10 cellular contexts compared by ENCODE assay signal in the genomic region with DNA sequence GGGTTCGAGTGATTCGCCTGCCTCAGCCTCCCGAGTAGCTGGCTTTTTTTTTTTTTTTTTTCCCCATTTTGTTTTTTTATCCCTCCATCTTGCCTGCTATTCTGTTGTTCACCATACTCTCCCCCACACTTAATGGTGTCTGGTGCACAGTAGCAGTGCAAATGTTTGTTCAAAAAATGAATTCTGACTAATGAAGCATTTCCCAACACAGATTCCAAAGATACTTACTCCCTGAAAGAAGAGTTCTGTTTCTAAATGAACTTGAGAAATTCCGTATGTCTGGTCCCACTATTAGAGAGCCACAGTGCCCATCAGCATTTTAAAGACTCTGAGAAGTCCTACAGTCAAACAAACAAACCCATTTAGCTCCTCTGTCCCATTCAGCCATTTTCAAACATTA. TPM values are rescaled to one million over a fixed set of nuclear protein-coding genes. Genes with fewer than 3 reads are reported as not detected.
DNase-seq lines count a peak whose midpoint lies in the region; ATAC-seq and TF ChIP-seq lines count a peak whose summit lies in the region.
"Had no signal": no experiment of that assay in that cellular context is flagged by ENCODE, and none has a peak within 500 bp of the region (broad histone marks: within the 10 kb centered on the region; RNA-seq: fewer than 3 reads in every experiment).

No MANE protein-coding gene starts in this region.

- TF ChIP-seq CTCF in fibroblast of lung (conservative IDR thresholded peaks at IDR 0.05 in 1 of 2, IDR thresholded peaks at IDR 0.05 in 1 of 2; ENCODE audit: low read depth in 1 of 2, low read length in 2 of 2) (no peak), spleen (IDR thresholded peaks at IDR 0.05 in 8 of 11, conservative IDR thresholded peaks at IDR 0.05 in 3 of 11) (no peak)

- peak overlapping the region; percentile 11; the same call in 1 of the 2 replicates for H3K4me3 ChIP-seq in GM23248
- H3K4me3 ChIP-seq in fibroblast of lung (replicated peaks in 1 of 4; ENCODE audit: control extremely low read depth in 1 of 4, insufficient read depth in 1 of 4, low read depth in 3 of 4, low read length in 4 of 4): no peak overlapping the region
- H3K4me3 ChIP-seq in spleen: peak overlapping the region in 1 of 8 donors; percentile 33

- H3K4me1 ChIP-seq in GM23248 (ENCODE audit: insufficient read depth) (peaks cover 58% of the 10 kb centered on the region), fibroblast of lung (ENCODE audit: control insufficient read depth, extremely low read depth, insufficient read depth, low read length) (peaks cover 12% of the 10 kb centered on the region), spleen (peaks cover 61 to 89% (median 83%) of the 10 kb centered on the region in 6 donors)

- H3K9me3 ChIP-seq in GM23248 (ENCODE audit: low read depth) (no peaks in the 10 kb centered on the region), T-helper 17 cell (ENCODE audit: control insufficient read depth, low read length, poor library complexity, severe bottlenecking) (no peaks in the 10 kb centered on the region), fibroblast of lung (ENCODE audit: control insufficient read depth, insufficient read depth, low read depth, low read length) (no peaks in the 10 kb centered on the region), spleen (no peaks in the 10 kb centered on the region)

- 8 to 60% methylated on average over 1 to 4 of the region's 4 CpGs for WGBS in GM23248 (ENCODE audit: low coverage in 1 of 2, low lambda C conversion rate in 2 of 2, missing lambda C conversion rate in 2 of 2), 2 experiments
- 67 to 85% (median 76%) methylated on average over 4 of the region's 4 CpGs for WGBS in spleen, 5 donors

- H3K79me2 ChIP-seq in GM23248 (ENCODE audit: insufficient read depth) (peaks cover 86% of the 10 kb centered on the region), fibroblast of lung (ENCODE audit: control insufficient read depth, insufficient read depth, low read length) (peaks cover 37% of the 10 kb centered on the region)

- H3K36me3 ChIP-seq in GM23248 (ENCODE audit: low read depth) (peaks cover 15% of the 10 kb centered on the region; the same call in 1 of the 2 replicates), fibroblast of lung (ENCODE audit: control insufficient read depth, insufficient read depth, low read length) (peaks cover 5% of the 10 kb centered on the region), spleen (peaks cover 0 to 68% (median 24%) of the 10 kb centered on the region in 6 donors)

- H2AFZ ChIP-seq in GM23248 (no peak overlapping the region; the same call in 1 of the 2 replicates), fibroblast of lung (ENCODE audit: low read length) (no peak overlapping the region)
- H2AFZ ChIP-seq: parathyroid adenoma had no signal

- in situ Hi-C loops in GM23248 (cut with MboI): no loop called here

- peak; percentile 77 for DNase-seq in GM23248
- no peak for DNase-seq in T-helper 17 cell
- DNase-seq in fibroblast of lung (ENCODE audit: low read depth in 2 of 2): peak; percentile 63 to 76
- no peak for DNase-seq in spleen
- DNase-seq in activated gamma-delta T cell (lab: John Stamatoyannopoulos, UW): no peak
- DNase-seq in stimulated activated CD4-positive, alpha-beta T cell treated with anti-CD3 and anti-CD28 coated beads, Interleukin-4, amount 100 ng/mL, for 4 hours: no peak
- no peak for DNase-seq in activated CD4-positive, alpha-beta T cell treated with anti-CD3 and anti-CD28 coated beads, Interleukin-2, amount 50 U/mL, for 1 hour
- DNase-seq: activated CD4-positive, alpha-beta T cell treated with anti-CD3 and anti-CD28 coated beads for 1 hour; NCI-H187 treated with DMSO at 0.1 percent for 48 hours had no signal

- H3K27me3 Mint-ChIP-seq in T-helper 17 cell: no peaks in the 10 kb centered on the region

- intact Hi-C loops in spleen (cut with DNase I; ENCODE audit: low total_unique reads): no loop called here

- H3K4me2 ChIP-seq in GM23248 (ENCODE audit: unreplicated experiment) (peak overlapping the region; percentile 60), fibroblast of lung (ENCODE audit: extremely low read depth, insufficient read depth, low read length) (peak overlapping the region; percentile 54)

- peaks cover 64% of the 10 kb centered on the region for H3K4me1 Mint-ChIP-seq in T-helper 17 cell

- ATAC-seq in T-helper 17 cell: peak; percentile 12

- peak overlapping the region; percentile 93 for H3K27ac Mint-ChIP-seq in T-helper 17 cell

- H3K4me3 Mint-ChIP-seq in T-helper 17 cell: peak overlapping the region; percentile 87

- H3K9me2 ChIP-seq in GM23248 (ENCODE audit: insufficient read depth): no peaks in the 10 kb centered on the region

- H3K27me3 ChIP-seq in GM23248 (replicated peaks; ENCODE audit: insufficient read depth) (no peaks in the 10 kb centered on the region), fibroblast of lung (ENCODE audit: control insufficient read depth, insufficient read depth, low read length) (no peaks in the 10 kb centered on the region), spleen (replicated peaks in 1 of 7) (no peaks in the 10 kb centered on the region)

- H4K20me1 ChIP-seq in GM23248 (ENCODE audit: insufficient read depth) (no peaks in the 10 kb centered on the region), fibroblast of lung (ENCODE audit: control insufficient read depth, extremely low read depth, insufficient read depth, low read length) (no peaks in the 10 kb centered on the region)

- no peak for TF ChIP-seq POLR2A in spleen (IDR thresholded peaks at IDR 0.05)

- H3K27ac ChIP-seq in GM23248 (peak overlapping the region; percentile 89), fibroblast of lung (ENCODE audit: insufficient read depth, low read length) (peak overlapping the region; percentile 56), spleen (peak overlapping the region; percentile 36 to 100 (median 79))
- H3K27ac ChIP-seq: parathyroid adenoma had no signal

- peaks cover 10% of the 10 kb centered on the region for H3K36me3 Mint-ChIP-seq in T-helper 17 cell (ENCODE audit: low read depth)

- H3K9ac ChIP-seq in GM23248 (peak overlapping the region; percentile 70), fibroblast of lung (ENCODE audit: insufficient read depth, low read length) (no peak overlapping the region)
- H3K9ac ChIP-seq: parathyroid adenoma had no signal

- H3F3A ChIP-seq in GM23248 (ENCODE audit: insufficient read depth): peaks cover 62% of the 10 kb centered on the region

RNA-seq across cellular contexts. Expression of gene EDEM1, which starts 9.5 kb away (rescaled TPM):
- total RNA-seq in GM23248 (2014; rRNA removed; shearing (Covaris generic)): 24.3 and 29.2 TPM in 2 replicates
- polyA plus RNA-seq in GM23248 (2016; fragmentation: Nextera tagmentation; extraction: Ambion mirVana): 16.6 and 17.3 TPM in 2 replicates
- 100 to 1,000 TPM; 109 to 111 TPM for total RNA-seq in T-helper 17 cell
- 20.8 and 23.6 TPM in 2 replicates for total RNA-seq in fibroblast of lung
- polyA plus RNA-seq in fibroblast of lung: 41.9 and 42.4 TPM in 2 replicates
- polyA plus RNA-seq in fibroblast of lung (2012): 21.4 and 22.0 TPM in 2 replicates
- 26.2 and 32.4 TPM in 2 replicates for polyA minus RNA-seq in fibroblast of lung (ENCODE audit: low replicate concordance)
- total RNA-seq in spleen: 100 to 1,000 TPM in 1 of 7 donors, 10 to 100 TPM in 6; 69.0 to 174 (median 76.4) TPM
- 10 to 100 TPM in 2 of 3 donors, 1 to 10 TPM in 1; 8.4 to 12.2 (median 11.7) TPM for polyA plus RNA-seq in spleen

Comparison
In these comparisons a context has a peak if more than half of its experiments do, and no peak if none do; other contexts are left out.
1. DNase-seq: peak in GM23248 (single experiment) and fibroblast of lung (2 of 2); none in T-helper 17 cell (0 of 3), spleen (single experiment), activated gamma-delta T cell (single experiment), stimulated activated CD4-positive, alpha-beta T cell treated with anti-CD3 and anti-CD28 coated beads, Interleukin-4, amount 100 ng/mL, for 4 hours (0 of 2) and activated CD4-positive, alpha-beta T cell treated with anti-CD3 and anti-CD28 coated beads, Interleukin-2, amount 50 U/mL, for 1 hour (single experiment).
2. Peak in every context shown above with its lines, with median percentiles within 50 percentile points of each other: H3K27ac ChIP-seq.